Comparison of ENCODE assay signal across 8 cellular contexts in genomic region chr15:85793641-85794597, GRCh38. TPM values are rescaled to one million over a fixed set of nuclear protein-coding genes. Genes with fewer than 3 reads are reported as not detected.
DNase-seq lines count a peak whose midpoint lies in the region; ATAC-seq and TF ChIP-seq lines count a peak whose summit lies in the region.

No MANE protein-coding gene starts in this region.

- H3K27me3 ChIP-seq in cardiac muscle cell: no peaks in the 10 kb centered on the region

- TF ChIP-seq CTCF in cardiac muscle cell (IDR thresholded peaks at IDR 0.05; ENCODE audit: low read depth, low read length) (no peak), progenitor cell of endocrine pancreas (IDR thresholded peaks at IDR 0.05; ENCODE audit: unreplicated experiment) (no peak)

- H3K9me3 Mint-ChIP-seq in progenitor cell of endocrine pancreas (ENCODE audit: low read depth): no peaks in the 10 kb centered on the region

- H3K9me3 ChIP-seq in cardiac muscle cell (ENCODE audit: low read depth): no peaks in the 10 kb centered on the region

- peak overlapping the region; percentile 90 for H3K27ac ChIP-seq in cardiac muscle cell

- peak overlapping the region; percentile 95 for H3K4me3 ChIP-seq in cardiac muscle cell

- no peaks in the 10 kb centered on the region for H3K36me3 ChIP-seq in cardiac muscle cell

- H3K4me1 ChIP-seq in cardiac muscle cell (ENCODE audit: low read depth): peaks cover 6% of the 10 kb centered on the region

- ATAC-seq in GM18868 (IDR thresholded peaks at IDR 0.05; ENCODE audit: unreplicated experiment): peak; percentile 37
- ATAC-seq in HG02870 (IDR thresholded peaks at IDR 0.05; ENCODE audit: unreplicated experiment): peak; percentile 32
- no peak for ATAC-seq in HG03469 (IDR thresholded peaks at IDR 0.05; ENCODE audit: unreplicated experiment)

- peak; percentile 13 for DNase-seq in NOMO-1 treated with DMSO at 0.1 percent for 48 hours (lab: John Stamatoyannopoulos, UW; ENCODE audit: unreplicated experiment)
- DNase-seq in activated naive CD4-positive, alpha-beta T cell treated with Interleukin-2 at 50 U/mL for 16 hours: peak; percentile 48
- DNase-seq in cardiac muscle cell (ENCODE audit: low read depth in 1 of 2, low spot score in 1 of 2): peak; percentile 38 to 60
- DNase-seq in progenitor cell of endocrine pancreas (ENCODE audit: low spot score, unreplicated experiment): peak; percentile 34
- no peak for DNase-seq in NCI-H524 treated with DMSO at 0.1 percent for 48 hours (lab: John Stamatoyannopoulos, UW)

- no peaks in the 10 kb centered on the region for H3K36me3 Mint-ChIP-seq in progenitor cell of endocrine pancreas (ENCODE audit: insufficient read depth)

- H3K4me3 Mint-ChIP-seq in progenitor cell of endocrine pancreas (ENCODE audit: low read depth): peak overlapping the region; percentile 90

- H3K4me1 Mint-ChIP-seq in progenitor cell of endocrine pancreas (ENCODE audit: low read depth): peaks cover 28% of the 10 kb centered on the region

- peak overlapping the region; percentile 93 for H3K27ac Mint-ChIP-seq in progenitor cell of endocrine pancreas

- H3K27me3 Mint-ChIP-seq in progenitor cell of endocrine pancreas: no peaks in the 10 kb centered on the region

RNA-seq across cellular contexts. Expression of gene KLHL25, which starts 0.8 kb away (rescaled TPM):
- total RNA-seq in cardiac muscle cell: 16.7 and 18.0 TPM in 2 replicates
- 10.9 and 19.3 TPM in 2 replicates for polyA plus RNA-seq in cardiac muscle cell
- total RNA-seq in progenitor cell of endocrine pancreas: 15.2 and 16.4 TPM in 2 replicates
